Comparison of ENCODE assay signal across 1 cellular context in genomic region chr12:50057896-50058670, GRCh38.
TF ChIP-seq lines count a peak whose summit lies in the region.

No MANE protein-coding gene starts in this region.

TF ChIP-seq in IMR-90, 13 proteins besides CTCF, POLR2A, EP300 and RAD21:
- TF ChIP-seq ELK1 (IDR thresholded peaks at IDR 0.05; ENCODE audit: borderline replicate concordance, low read depth, low read length) (no peak), FOS (IDR thresholded peaks at IDR 0.05; ENCODE audit: low read depth, low read length) (no peak), RCOR1 (IDR thresholded peaks at IDR 0.05; ENCODE audit: insufficient replicate concordance, low read length) (no peak), MAFK (IDR thresholded peaks at IDR 0.05; ENCODE audit: low read depth, low read length) (no peak)
- TF ChIP-seq, protein P1, sequence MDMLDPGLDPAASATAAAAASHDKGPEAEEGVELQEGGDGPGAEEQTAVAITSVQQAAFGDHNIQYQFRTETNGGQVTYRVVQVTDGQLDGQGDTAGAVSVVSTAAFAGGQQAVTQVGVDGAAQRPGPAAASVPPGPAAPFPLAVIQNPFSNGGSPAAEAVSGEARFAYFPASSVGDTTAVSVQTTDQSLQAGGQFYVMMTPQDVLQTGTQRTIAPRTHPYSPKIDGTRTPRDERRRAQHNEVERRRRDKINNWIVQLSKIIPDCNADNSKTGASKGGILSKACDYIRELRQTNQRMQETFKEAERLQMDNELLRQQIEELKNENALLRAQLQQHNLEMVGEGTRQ (IDR thresholded peaks at IDR 0.05; ENCODE audit: low read depth, low read length), result no peak
